ENCODE assay signal across 9 cellular contexts in the genomic region with DNA sequence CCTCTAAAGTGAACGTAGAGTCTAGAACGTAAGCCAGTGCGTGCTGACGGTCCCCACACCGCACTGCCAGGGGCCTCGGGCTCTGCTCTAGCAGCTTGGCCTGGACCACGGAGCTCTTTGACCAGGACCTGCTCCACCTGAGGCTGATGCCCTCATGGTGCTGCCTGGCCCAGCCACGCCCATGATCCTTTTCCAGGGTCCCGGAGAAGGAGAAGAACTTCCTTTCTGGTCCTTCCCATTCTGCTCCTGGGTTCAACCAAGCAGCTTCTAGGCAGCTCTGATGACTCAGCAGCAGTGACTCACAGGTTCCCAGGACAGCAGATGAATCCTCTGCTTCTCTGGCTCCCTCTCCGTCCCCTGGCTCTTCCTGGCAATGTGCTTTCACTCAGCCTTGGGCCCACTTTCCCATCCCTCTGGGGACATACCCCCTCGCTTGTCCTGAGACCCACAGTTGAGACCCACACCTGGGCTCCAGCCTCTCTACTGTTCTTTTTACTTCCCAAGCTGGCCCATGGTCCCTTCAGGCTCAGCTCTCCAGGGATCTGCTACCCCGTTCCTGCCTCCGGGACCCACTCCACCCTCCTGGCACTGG.
DNase-seq lines count a peak whose midpoint lies in the region; ATAC-seq, FAIRE-seq and TF ChIP-seq lines count a peak whose summit lies in the region.
"Had no signal": no experiment of that assay in that cellular context is flagged by ENCODE, and none has a peak within 500 bp of the region (broad histone marks: within the 10 kb centered on the region; RNA-seq: fewer than 3 reads in every experiment).

No MANE protein-coding gene starts in this region.

- H3K4me3 Mint-ChIP-seq in activated CD4-positive, alpha-beta memory T cell treated with anti-CD3 and anti-CD28 coated beads for 36 hours: no peak overlapping the region
- H3K4me3 Mint-ChIP-seq in activated CD4-positive, alpha-beta memory T cell treated with anti-CD3 and anti-CD28 coated beads, Interleukin-2, amount 10 ng/mL, durations not matched to agents 7 days and 5 days: no peak overlapping the region
- no peak overlapping the region for H3K4me3 Mint-ChIP-seq in activated naive CD8-positive, alpha-beta T cell treated with anti-CD3 and anti-CD28 coated beads for 36 hours
- H3K4me3 Mint-ChIP-seq: CD4-positive, CD25-positive, alpha-beta regulatory T cell had no signal

- 84% methylated on average over 13 of the region's 13 CpGs for WGBS in right cardiac atrium

- H3K36me3 Mint-ChIP-seq in activated CD4-positive, alpha-beta memory T cell treated with anti-CD3 and anti-CD28 coated beads for 36 hours: no peaks in the 10 kb centered on the region
- H3K36me3 Mint-ChIP-seq in activated CD4-positive, alpha-beta memory T cell treated with anti-CD3 and anti-CD28 coated beads, Interleukin-2, amount 10 ng/mL, durations not matched to agents 7 days and 5 days (ENCODE audit: low read depth): no peaks in the 10 kb centered on the region
- no peaks in the 10 kb centered on the region for H3K36me3 Mint-ChIP-seq in activated naive CD8-positive, alpha-beta T cell treated with anti-CD3 and anti-CD28 coated beads for 36 hours
- H3K36me3 Mint-ChIP-seq: CD4-positive, CD25-positive, alpha-beta regulatory T cell had no signal

- TF ChIP-seq CTCF in D721Med (IDR thresholded peaks at IDR 0.05; ENCODE audit: insufficient read depth, missing control alignments): no peak

- no peak for FAIRE-seq in D721Med (lab: Jason Lieb, UNC)

- H3K4me1 Mint-ChIP-seq in activated CD4-positive, alpha-beta memory T cell treated with anti-CD3 and anti-CD28 coated beads for 36 hours (ENCODE audit: low read depth): peaks cover 10% of the 10 kb centered on the region
- H3K4me1 Mint-ChIP-seq in activated CD4-positive, alpha-beta memory T cell treated with anti-CD3 and anti-CD28 coated beads, Interleukin-2, amount 10 ng/mL, durations not matched to agents 7 days and 5 days: peaks cover 15% of the 10 kb centered on the region
- H3K4me1 Mint-ChIP-seq in activated naive CD8-positive, alpha-beta T cell treated with anti-CD3 and anti-CD28 coated beads for 36 hours: peaks cover 10% of the 10 kb centered on the region

- DNase-seq in activated CD4-positive, alpha-beta memory T cell treated with anti-CD3 and anti-CD28 coated beads for 36 hours: peak; percentile 46
- DNase-seq in activated CD4-positive, alpha-beta memory T cell treated with anti-CD3 and anti-CD28 coated beads, Interleukin-2, amount 10 ng/mL, durations not matched to agents 7 days and 5 days: no peak
- DNase-seq in activated naive CD8-positive, alpha-beta T cell treated with anti-CD3 and anti-CD28 coated beads for 36 hours: no peak
- peak in 2 of 3 donors; percentile 65 to 77 for DNase-seq in right cardiac atrium
- DNase-seq in superior temporal gyrus (ENCODE audit: extremely low spot score): peak; percentile 54
- no peak for DNase-seq in D721Med (ENCODE audit: insufficient read length, low spot score)
- DNase-seq: CD4-positive, CD25-positive, alpha-beta regulatory T cell had no signal

- CTCF ChIA-PET in activated CD4-positive, alpha-beta memory T cell treated with anti-CD3 and anti-CD28 coated beads for 36 hours (lab: Charles Lee): interaction anchor here (0.6 kb wide), 2 partner anchors 233 to 317 kb away, joined by 3 read pairs; no protein-coding TSS in a partner anchor
- CTCF ChIA-PET in activated CD4-positive, alpha-beta memory T cell treated with anti-CD3 and anti-CD28 coated beads, Interleukin-2, amount 10 ng/mL, durations not matched to agents 7 days and 5 days (lab: Charles Lee): no interaction called here

- POLR2A ChIA-PET in activated CD4-positive, alpha-beta memory T cell treated with anti-CD3 and anti-CD28 coated beads for 36 hours (lab: Charles Lee): no interaction called here
- POLR2A ChIA-PET in activated CD4-positive, alpha-beta memory T cell treated with anti-CD3 and anti-CD28 coated beads, Interleukin-2, amount 10 ng/mL, durations not matched to agents 7 days and 5 days (lab: Charles Lee): interaction anchor here (2.5 kb wide), 1 partner anchor 10 kb away, joined by 7 read pairs; no protein-coding TSS in a partner anchor

- H3K27ac ChIP-seq in right cardiac atrium (ENCODE audit: low read length): no peak overlapping the region

- ATAC-seq in right cardiac atrium (peak; percentile 38 to 75), GM18867 (IDR thresholded peaks at IDR 0.05; ENCODE audit: unreplicated experiment) (no peak), GM21576 (IDR thresholded peaks at IDR 0.05; ENCODE audit: unreplicated experiment) (no peak)

- H3K27me3 Mint-ChIP-seq in activated CD4-positive, alpha-beta memory T cell treated with anti-CD3 and anti-CD28 coated beads for 36 hours: no peaks in the 10 kb centered on the region
- peaks cover 6% of the 10 kb centered on the region for H3K27me3 Mint-ChIP-seq in activated CD4-positive, alpha-beta memory T cell treated with anti-CD3 and anti-CD28 coated beads, Interleukin-2, amount 10 ng/mL, durations not matched to agents 7 days and 5 days
- H3K27me3 Mint-ChIP-seq in activated naive CD8-positive, alpha-beta T cell treated with anti-CD3 and anti-CD28 coated beads for 36 hours: no peaks in the 10 kb centered on the region
- H3K27me3 Mint-ChIP-seq: CD4-positive, CD25-positive, alpha-beta regulatory T cell had no signal

- H3K9me3 ChIP-seq in right cardiac atrium (ENCODE audit: control insufficient read depth, low read length): no peaks in the 10 kb centered on the region

- no peaks in the 10 kb centered on the region for H3K27me3 ChIP-seq in right cardiac atrium (ENCODE audit: control insufficient read depth, insufficient read depth)

- H3K27ac Mint-ChIP-seq in activated CD4-positive, alpha-beta memory T cell treated with anti-CD3 and anti-CD28 coated beads for 36 hours: no peak overlapping the region
- H3K27ac Mint-ChIP-seq in activated CD4-positive, alpha-beta memory T cell treated with anti-CD3 and anti-CD28 coated beads, Interleukin-2, amount 10 ng/mL, durations not matched to agents 7 days and 5 days: no peak overlapping the region
- peak overlapping the region; percentile 43 for H3K27ac Mint-ChIP-seq in activated naive CD8-positive, alpha-beta T cell treated with anti-CD3 and anti-CD28 coated beads for 36 hours
- H3K27ac Mint-ChIP-seq: CD4-positive, CD25-positive, alpha-beta regulatory T cell had no signal

- H3K9me3 Mint-ChIP-seq in activated CD4-positive, alpha-beta memory T cell treated with anti-CD3 and anti-CD28 coated beads for 36 hours: no peaks in the 10 kb centered on the region
- H3K9me3 Mint-ChIP-seq in activated CD4-positive, alpha-beta memory T cell treated with anti-CD3 and anti-CD28 coated beads, Interleukin-2, amount 10 ng/mL, durations not matched to agents 7 days and 5 days: no peaks in the 10 kb centered on the region
- no peaks in the 10 kb centered on the region for H3K9me3 Mint-ChIP-seq in activated naive CD8-positive, alpha-beta T cell treated with anti-CD3 and anti-CD28 coated beads for 36 hours
- H3K9me3 Mint-ChIP-seq: CD4-positive, CD25-positive, alpha-beta regulatory T cell had no signal

- H3K4me3 ChIP-seq in right cardiac atrium (ENCODE audit: low read length): no peak overlapping the region

- peaks cover 7% of the 10 kb centered on the region for H3K4me1 ChIP-seq in right cardiac atrium (ENCODE audit: control insufficient read depth, insufficient read depth, low read length)

- intact Hi-C loops in activated CD4-positive, alpha-beta memory T cell treated with anti-CD3 and anti-CD28 coated beads for 36 hours (cut with micrococcal nuclease): no loop called here
- intact Hi-C loops in right cardiac atrium (cut with DNase I): no loop called here

Comparison
In these comparisons a context has a peak if more than half of its experiments do, and no peak if none do; other contexts are left out.
1. DNase-seq: peak in activated CD4-positive, alpha-beta memory T cell treated with anti-CD3 and anti-CD28 coated beads for 36 hours (single experiment), right cardiac atrium (2 of 3) and superior temporal gyrus (single experiment); none in activated CD4-positive, alpha-beta memory T cell treated with anti-CD3 and anti-CD28 coated beads, Interleukin-2, amount 10 ng/mL, durations not matched to agents 7 days and 5 days (single experiment), activated naive CD8-positive, alpha-beta T cell treated with anti-CD3 and anti-CD28 coated beads for 36 hours (single experiment) and D721Med (single experiment).
2. ATAC-seq: peak in right cardiac atrium (2 of 2); none in GM18867 (single experiment) and GM21576 (single experiment).